ENCODE assay signal across 20 cellular contexts in the genomic region with DNA sequence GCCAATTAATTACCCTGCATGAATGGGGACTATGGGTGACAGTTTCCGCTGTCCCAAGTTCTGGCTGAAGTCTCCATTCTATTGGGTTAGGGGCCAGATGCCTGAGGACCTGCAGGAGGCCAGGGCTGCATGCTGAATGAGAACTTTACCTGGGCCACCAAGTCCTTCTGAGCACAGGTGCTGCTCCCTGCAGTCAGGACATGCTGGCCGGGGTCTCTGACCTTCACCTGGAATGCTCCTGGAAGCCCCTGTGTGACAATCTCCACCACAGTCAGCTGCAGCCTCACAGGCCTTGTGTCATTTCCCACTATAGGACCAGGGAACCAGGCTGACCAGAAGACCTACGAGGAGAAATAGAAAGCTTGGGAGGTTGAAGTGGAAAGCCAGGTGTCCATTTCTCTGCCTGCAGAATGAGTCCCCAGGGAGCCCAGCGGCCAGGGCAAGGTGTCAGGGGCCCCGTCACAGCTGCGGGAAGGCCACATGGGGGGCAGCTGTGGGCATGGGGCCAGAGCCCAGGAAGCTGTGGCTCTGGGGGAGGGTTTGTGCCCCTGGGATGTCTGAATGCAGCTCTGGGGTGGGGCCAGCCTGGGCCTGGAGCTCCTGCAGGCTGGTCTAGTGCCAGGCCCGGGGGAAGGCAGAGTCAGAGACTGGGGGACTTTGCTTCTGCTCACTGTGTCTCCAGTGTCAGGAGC. TPM values are rescaled to one million over a fixed set of nuclear protein-coding genes. Genes with fewer than 3 reads are reported as not detected.
"Had no signal": no experiment of that assay in that cellular context is flagged by ENCODE, and none has a peak within 500 bp of the region (broad histone marks: within the 10 kb centered on the region; RNA-seq: fewer than 3 reads in every experiment).

No MANE protein-coding gene starts in this region.

- H3K27ac Mint-ChIP-seq: activated naive CD8-positive, alpha-beta T cell treated with anti-CD3 and anti-CD28 coated beads, Interleukin-2, amount 50 U/mL, for 24 hours; memory B cell had no signal

- H3K27me3 Mint-ChIP-seq: activated naive CD8-positive, alpha-beta T cell treated with anti-CD3 and anti-CD28 coated beads, Interleukin-2, amount 50 U/mL, for 24 hours; memory B cell; naive thymus-derived CD8-positive, alpha-beta T cell had no signal

- ATAC-seq: activated naive CD8-positive, alpha-beta T cell treated with anti-CD3 and anti-CD28 coated beads, Interleukin-2, amount 50 U/mL, for 24 hours; mucosa of descending colon; naive thymus-derived CD8-positive, alpha-beta T cell had no signal

- H3K4me3 Mint-ChIP-seq: activated naive CD8-positive, alpha-beta T cell treated with anti-CD3 and anti-CD28 coated beads, Interleukin-2, amount 50 U/mL, for 24 hours; memory B cell; naive thymus-derived CD8-positive, alpha-beta T cell had no signal

- DNase-seq: activated CD4-positive, alpha-beta T cell treated with anti-CD3 and anti-CD28 coated beads, Interleukin-2, amount 50 U/mL, for 48 hours; activated CD4-positive, CD25-positive, alpha-beta regulatory T cell treated with anti-CD3 and anti-CD28 coated beads, Interleukin-2, amount 50 U/mL, for 72 hours; activated naive CD4-positive, alpha-beta T cell treated with Interleukin-2 at 50 U/mL for 16 hours; activated naive CD8-positive, alpha-beta T cell treated with anti-CD3 and anti-CD28 coated beads, Interleukin-2, amount 50 U/mL, for 24 hours; activated T-cell treated with anti-CD3 and anti-CD28 coated beads for 4 hours; aorta; cortex of kidney; effector CD4-positive, alpha-beta T cell; esophagus squamous epithelium; glutamatergic neuron; left ventricle myocardium inferior; mucosa of descending colon; naive thymus-derived CD8-positive, alpha-beta T cell; stimulated activated CD4-positive, alpha-beta T cell treated with anti-CD3 and anti-CD28 coated beads, Interleukin-2, amount 100 ng/mL, for 48 hours; stimulated activated naive CD4-positive, alpha-beta T cell; T-helper 9 cell; tibial artery had no signal

RNA-seq across cellular contexts. Expression of gene GIMAP8, which starts 5.6 kb away (rescaled TPM):
- total RNA-seq: fibroblast of villous mesenchyme, kidney epithelial cell had no signal
